ENCODE assay signal across 21 cellular contexts in the genomic region with DNA sequence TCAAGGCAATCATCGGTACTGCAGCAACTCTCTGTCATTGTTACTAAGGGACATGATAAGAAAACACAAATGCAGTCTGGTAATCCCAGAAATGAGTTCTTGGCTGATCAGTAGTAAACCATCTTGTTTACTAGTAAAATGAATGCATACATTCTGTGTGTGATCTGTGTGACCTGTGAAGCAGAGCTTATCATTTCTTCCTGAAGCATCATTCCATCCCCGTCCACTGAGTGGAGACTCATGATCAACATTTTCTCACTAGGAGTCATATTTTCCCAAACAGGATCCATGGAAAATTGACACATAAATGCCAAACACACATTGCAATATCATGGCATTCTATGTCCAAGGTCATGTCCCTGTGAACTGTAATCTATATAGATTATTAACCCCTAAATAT.
"Had no signal": no experiment of that assay in that cellular context is flagged by ENCODE, and none has a peak within 500 bp of the region (broad histone marks: within the 10 kb centered on the region; RNA-seq: fewer than 3 reads in every experiment).

No MANE protein-coding gene starts in this region.

- H3K4me3 Mint-ChIP-seq: activated CD4-positive, alpha-beta T cell treated with anti-CD3 and anti-CD28 coated beads for 36 hours; activated naive CD8-positive, alpha-beta T cell treated with anti-CD3 and anti-CD28 coated beads for 36 hours; activated T-cell treated with anti-CD3 and anti-CD28 coated beads, Interleukin-2, amount 50 U/mL, for 4 hours; nephron had no signal

- H3K9me3 Mint-ChIP-seq: activated naive CD8-positive, alpha-beta T cell treated with anti-CD3 and anti-CD28 coated beads for 36 hours; activated T-cell treated with anti-CD3 and anti-CD28 coated beads, Interleukin-2, amount 50 U/mL, for 4 hours; nephron had no signal

- FAIRE-seq: astrocyte had no signal

- H3K36me3 ChIP-seq: esophagus squamous epithelium, heart left ventricle, neutrophil, pancreas, right atrium auricular region, transverse colon, uterus had no signal

- H3K27ac Mint-ChIP-seq: activated CD4-positive, alpha-beta T cell treated with anti-CD3 and anti-CD28 coated beads for 36 hours; activated naive CD8-positive, alpha-beta T cell treated with anti-CD3 and anti-CD28 coated beads for 36 hours; nephron had no signal

- H3K27me3 ChIP-seq: esophagus squamous epithelium, heart left ventricle, neutrophil, pancreas, right atrium auricular region, transverse colon, uterus had no signal

- H3K27ac ChIP-seq: coronary artery, esophagus squamous epithelium, heart left ventricle, neutrophil, pancreas, psoas muscle, right atrium auricular region, transverse colon, uterus had no signal

- H3K4me1 Mint-ChIP-seq: activated CD4-positive, alpha-beta T cell treated with anti-CD3 and anti-CD28 coated beads for 36 hours; activated naive CD8-positive, alpha-beta T cell treated with anti-CD3 and anti-CD28 coated beads for 36 hours had no signal

- ATAC-seq: activated CD4-positive, alpha-beta T cell treated with anti-CD3 and anti-CD28 coated beads for 36 hours; activated T-cell treated with anti-CD3 and anti-CD28 coated beads, Interleukin-2, amount 50 U/mL, for 4 hours; heart left ventricle; pancreas; psoas muscle; stimulated activated naive CD8-positive, alpha-beta T cell treated with anti-CD3 and anti-CD28 coated beads, Interleukin-15, Interleukin-2, amounts not matched to agents 100 U/mL and 50 U/mL, for 24 hours had no signal

- H3K4me1 ChIP-seq: esophagus squamous epithelium, psoas muscle, right atrium auricular region, transverse colon, uterus had no signal

- H3K36me3 Mint-ChIP-seq: activated naive CD8-positive, alpha-beta T cell treated with anti-CD3 and anti-CD28 coated beads for 36 hours had no signal

- H3K4me3 ChIP-seq: coronary artery, esophagus squamous epithelium, heart left ventricle, pancreas, psoas muscle, right atrium auricular region, transverse colon, uterus had no signal

- H3K9me3 ChIP-seq: esophagus squamous epithelium, heart left ventricle, neutrophil, pancreas, psoas muscle, right atrium auricular region, transverse colon, uterus had no signal

- DNase-seq: activated CD4-positive, alpha-beta T cell treated with anti-CD3 and anti-CD28 coated beads for 36 hours; activated CD4-positive, alpha-beta T cell treated with anti-CD3 and anti-CD28 coated beads, Interleukin-2, amount 50 U/mL, for 4 hours; activated CD8-positive, alpha-beta memory T cell treated with anti-CD3 and anti-CD28 coated beads for 24 hours; activated CD8-positive, alpha-beta memory T cell treated with anti-CD3 and anti-CD28 coated beads, Interleukin-2, amount 50 U/mL, for 48 hours; activated naive CD4-positive, alpha-beta T cell treated with Interleukin-2 at 50 U/mL for 16 hours; activated naive CD8-positive, alpha-beta T cell treated with anti-CD3 and anti-CD28 coated beads for 36 hours; activated T-cell treated with anti-CD3 and anti-CD28 coated beads, Interleukin-2, amount 50 U/mL, for 4 hours; esophagus squamous epithelium; heart left ventricle; mesenchymal stem cell; pancreas; psoas muscle; stimulated activated CD4-positive, alpha-beta T cell treated with anti-CD3 and anti-CD28 coated beads, Interleukin-4, amount 100 ng/mL, for 24 hours; stimulated activated naive CD8-positive, alpha-beta T cell treated with anti-CD3 and anti-CD28 coated beads, Interleukin-15, Interleukin-2, amounts not matched to agents 100 U/mL and 50 U/mL, for 24 hours; transverse colon; uterus had no signal
